Comparison of ENCODE assay signal across 8 cellular contexts in genomic region chr3:190585771-190586630, GRCh38.
DNase-seq lines count a peak whose midpoint lies in the region; ATAC-seq and TF ChIP-seq lines count a peak whose summit lies in the region.

No MANE protein-coding gene starts in this region.

- peaks cover 10% of the 10 kb centered on the region for H3K4me1 ChIP-seq in DND-41 (ENCODE audit: insufficient read depth, low read length)

- DNase-seq in DND-41 = peak; percentile 20
- peak; percentile 84 to 95 for DNase-seq in SW 1271 (lab: John Stamatoyannopoulos, UW)
- DNase-seq in central memory CD8-positive, alpha-beta T cell (ENCODE audit: low spot score in 2 of 2) = no peak
- DNase-seq in WERI-Rb-1 = no peak
- DNase-seq in dorsolateral prefrontal cortex = no peak
- no peak for DNase-seq in activated gamma-delta T cell (lab: John Stamatoyannopoulos, UW)

- H3K4me3 ChIP-seq in DND-41 (ENCODE audit: low read depth in 1 of 2, low read length in 2 of 2) (no peak overlapping the region), neural cell (ENCODE audit: low read length) (peak overlapping the region; percentile 41), WERI-Rb-1 (ENCODE audit: low read depth, low read length) (no peak overlapping the region), dorsolateral prefrontal cortex (no peak overlapping the region)

- H3K36me3 ChIP-seq in DND-41 (ENCODE audit: insufficient read depth, low read length) (no peaks in the 10 kb centered on the region), neural cell (ENCODE audit: insufficient read depth, low read length) (no peaks in the 10 kb centered on the region), WERI-Rb-1 (no peaks in the 10 kb centered on the region)

- H3K4me1 Mint-ChIP-seq in central memory CD8-positive, alpha-beta T cell = peaks cover 17% of the 10 kb centered on the region

- peak overlapping the region; percentile 6; the same call in 1 of the 2 replicates for H3K27ac ChIP-seq in DND-41 (ENCODE audit: low read length)
- H3K27ac ChIP-seq in neural cell (ENCODE audit: low read length) = peak overlapping the region; percentile 43
- no peak overlapping the region for H3K27ac ChIP-seq in WERI-Rb-1
- H3K27ac ChIP-seq in dorsolateral prefrontal cortex = no peak overlapping the region

- TF ChIP-seq RAD21 in neural cell (conservative IDR thresholded peaks at IDR 0.05) = no peak

- ATAC-seq in DND-41 (ENCODE audit: insufficient read depth, low read depth) (peak; percentile 76), HG03103 (IDR thresholded peaks at IDR 0.05; ENCODE audit: low read depth, unreplicated experiment) (peak; percentile 10)
- no peak for ATAC-seq in central memory CD8-positive, alpha-beta T cell (replicated peaks; ENCODE audit: extremely low read depth, poor library complexity, severe bottlenecking)

- no peaks in the 10 kb centered on the region for H3K9me3 Mint-ChIP-seq in central memory CD8-positive, alpha-beta T cell

- peak overlapping the region; percentile 16 for H3K27ac Mint-ChIP-seq in central memory CD8-positive, alpha-beta T cell (ENCODE audit: low read depth)

- TF ChIP-seq CTCF in DND-41 (IDR thresholded peaks at IDR 0.05; ENCODE audit: borderline replicate concordance, extremely low read depth, low read length, poor library complexity, severe bottlenecking) = no peak
- no peak for TF ChIP-seq CTCF in neural cell (IDR thresholded peaks at IDR 0.05; ENCODE audit: poor library complexity, severe bottlenecking)
- TF ChIP-seq CTCF in WERI-Rb-1 (IDR thresholded peaks at IDR 0.05; ENCODE audit: low read depth, low read length) = no peak
- no peak for TF ChIP-seq CTCF in dorsolateral prefrontal cortex (IDR thresholded peaks at IDR 0.05 in 54 of 56, conservative IDR thresholded peaks at IDR 0.05 in 2 of 56; ENCODE audit: low read depth in 1 of 56, partially characterized antibody in 56 of 56)

- intact Hi-C loops in dorsolateral prefrontal cortex (cut with DNase I) = no loop called here

- no peak overlapping the region for H3K4me2 ChIP-seq in DND-41 (ENCODE audit: insufficient read depth, low read length)
- peak overlapping the region; percentile 21 for H3K4me2 ChIP-seq in neural cell (ENCODE audit: low read length)

- H3K9me2 ChIP-seq in neural cell (ENCODE audit: insufficient read depth, low read length) = no peaks in the 10 kb centered on the region

- no peak for TF ChIP-seq EP300 in neural cell (conservative IDR thresholded peaks at IDR 0.05; ENCODE audit: poor library complexity, severe bottlenecking)

- H3K9me3 ChIP-seq in DND-41 (ENCODE audit: insufficient read depth, low read length, severe bottlenecking) = no peaks in the 10 kb centered on the region
- H3K9me3 ChIP-seq in neural cell (ENCODE audit: low read length) = no peaks in the 10 kb centered on the region
- no peaks in the 10 kb centered on the region for H3K9me3 ChIP-seq in WERI-Rb-1 (ENCODE audit: severe bottlenecking)

- no peak overlapping the region for H3K9ac ChIP-seq in DND-41 (ENCODE audit: low read depth, low read length)
- H3K9ac ChIP-seq in neural cell (ENCODE audit: low read length) = no peak overlapping the region

- H3K4me3 Mint-ChIP-seq in central memory CD8-positive, alpha-beta T cell = no peak overlapping the region

- H4K20me1 ChIP-seq in DND-41 (ENCODE audit: insufficient read depth, low read length) (no peaks in the 10 kb centered on the region), neural cell (ENCODE audit: insufficient read depth) (no peaks in the 10 kb centered on the region)

- H3K36me3 Mint-ChIP-seq in central memory CD8-positive, alpha-beta T cell (ENCODE audit: insufficient read depth) = peaks cover 2% of the 10 kb centered on the region

- no peaks in the 10 kb centered on the region for H3K27me3 Mint-ChIP-seq in central memory CD8-positive, alpha-beta T cell

- no peaks in the 10 kb centered on the region for H3K27me3 ChIP-seq in DND-41 (ENCODE audit: insufficient read depth, low read length, poor library complexity)
- H3K27me3 ChIP-seq in neural cell (ENCODE audit: insufficient read depth, low read depth, low read length) = no peaks in the 10 kb centered on the region
- H3K27me3 ChIP-seq in WERI-Rb-1 (ENCODE audit: insufficient read depth, low read depth, severe bottlenecking) = no peaks in the 10 kb centered on the region
- no peaks in the 10 kb centered on the region for H3K27me3 ChIP-seq in dorsolateral prefrontal cortex

- H3K79me2 ChIP-seq in DND-41 (ENCODE audit: insufficient read depth, low read length) = no peaks in the 10 kb centered on the region; the same call in 1 of the 2 replicates
- no peaks in the 10 kb centered on the region for H3K79me2 ChIP-seq in neural cell (replicated peaks; ENCODE audit: insufficient read depth, low read length)

- peaks cover 3% of the 10 kb centered on the region for H3F3A ChIP-seq in neural cell (ENCODE audit: insufficient read depth, low read length, poor library complexity, severe bottlenecking)

- H2AFZ ChIP-seq in DND-41 (ENCODE audit: low read depth, low read length) = no peak overlapping the region
- H2AFZ ChIP-seq in neural cell (ENCODE audit: low read depth, low read length) = no peak overlapping the region

TF ChIP-seq in neural cell, 6 proteins besides CTCF, POLR2A, EP300 and RAD21:
- TF ChIP-seq TAF1 (IDR thresholded peaks at IDR 0.05; ENCODE audit: low read depth) (no peak), REST (IDR thresholded peaks at IDR 0.05; ENCODE audit: borderline replicate concordance) (no peak), SMC3 (conservative IDR thresholded peaks at IDR 0.05; ENCODE audit: poor library complexity) (no peak), EZH2 (IDR thresholded peaks at IDR 0.05; ENCODE audit: borderline replicate concordance, insufficient read depth, low read length, poor library complexity, severe bottlenecking) (no peak), MXI1 (conservative IDR thresholded peaks at IDR 0.05; ENCODE audit: poor library complexity, severe bottlenecking) (no peak), POLR2AphosphoS5 (IDR thresholded peaks at IDR 0.05) (no peak)

Comparison
In these comparisons a context has a peak if more than half of its experiments do, and no peak if none do; other contexts are left out.
1. DNase-seq: peak in DND-41 (single experiment) and SW 1271 (2 of 2); none in central memory CD8-positive, alpha-beta T cell (0 of 2), WERI-Rb-1 (single experiment), dorsolateral prefrontal cortex (0 of 10) and activated gamma-delta T cell (single experiment).
2. H3K27ac ChIP-seq: peak in DND-41 (single experiment) and neural cell (single experiment); none in WERI-Rb-1 (single experiment) and dorsolateral prefrontal cortex (0 of 59).